1 cellular context compared by ENCODE assay signal in the genomic region with DNA sequence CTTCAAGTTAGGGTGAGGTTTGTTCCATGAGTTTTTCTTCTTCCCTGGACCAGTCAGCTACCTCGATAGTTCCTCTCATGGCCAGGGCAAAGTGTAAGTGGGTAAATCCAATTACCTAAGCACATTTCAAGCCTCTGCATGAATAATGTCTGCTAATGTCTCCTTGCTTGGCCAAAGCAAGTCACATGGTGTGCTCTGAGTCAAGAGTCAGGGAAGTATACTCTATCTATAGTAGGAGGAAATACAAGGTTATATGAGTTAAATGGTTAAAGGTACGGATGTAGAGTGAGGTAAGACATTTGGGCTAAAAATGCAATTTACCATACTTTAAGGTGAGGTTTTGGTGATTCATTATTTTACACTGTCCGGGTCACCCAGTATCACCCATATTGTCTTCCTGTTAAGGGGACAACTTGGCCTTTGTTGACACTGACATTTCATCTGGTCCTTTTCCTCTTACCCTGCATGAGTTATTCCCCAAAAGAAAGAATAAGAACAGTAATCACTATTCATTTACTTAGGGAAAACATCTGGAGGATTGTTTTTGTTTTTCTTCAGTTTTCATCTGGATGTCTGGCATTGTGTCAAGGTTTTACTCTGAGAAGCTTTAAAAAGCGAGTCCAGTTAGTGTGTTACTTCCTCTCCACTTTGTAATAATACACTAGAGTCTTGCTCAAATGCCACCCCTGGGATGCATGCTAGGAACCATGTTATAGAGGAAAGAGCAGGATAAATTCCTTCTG.
TF ChIP-seq lines count a peak whose summit lies in the region.

No MANE protein-coding gene starts in this region.

TF ChIP-seq in IMR-90, 13 proteins besides CTCF, POLR2A, EP300 and RAD21 (continued from another document):
- TF ChIP-seq, protein P1, sequence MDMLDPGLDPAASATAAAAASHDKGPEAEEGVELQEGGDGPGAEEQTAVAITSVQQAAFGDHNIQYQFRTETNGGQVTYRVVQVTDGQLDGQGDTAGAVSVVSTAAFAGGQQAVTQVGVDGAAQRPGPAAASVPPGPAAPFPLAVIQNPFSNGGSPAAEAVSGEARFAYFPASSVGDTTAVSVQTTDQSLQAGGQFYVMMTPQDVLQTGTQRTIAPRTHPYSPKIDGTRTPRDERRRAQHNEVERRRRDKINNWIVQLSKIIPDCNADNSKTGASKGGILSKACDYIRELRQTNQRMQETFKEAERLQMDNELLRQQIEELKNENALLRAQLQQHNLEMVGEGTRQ (IDR thresholded peaks at IDR 0.05; ENCODE audit: low read depth, low read length) = no peak
